Comparison of ENCODE assay signal across 8 cellular contexts in the genomic region with DNA sequence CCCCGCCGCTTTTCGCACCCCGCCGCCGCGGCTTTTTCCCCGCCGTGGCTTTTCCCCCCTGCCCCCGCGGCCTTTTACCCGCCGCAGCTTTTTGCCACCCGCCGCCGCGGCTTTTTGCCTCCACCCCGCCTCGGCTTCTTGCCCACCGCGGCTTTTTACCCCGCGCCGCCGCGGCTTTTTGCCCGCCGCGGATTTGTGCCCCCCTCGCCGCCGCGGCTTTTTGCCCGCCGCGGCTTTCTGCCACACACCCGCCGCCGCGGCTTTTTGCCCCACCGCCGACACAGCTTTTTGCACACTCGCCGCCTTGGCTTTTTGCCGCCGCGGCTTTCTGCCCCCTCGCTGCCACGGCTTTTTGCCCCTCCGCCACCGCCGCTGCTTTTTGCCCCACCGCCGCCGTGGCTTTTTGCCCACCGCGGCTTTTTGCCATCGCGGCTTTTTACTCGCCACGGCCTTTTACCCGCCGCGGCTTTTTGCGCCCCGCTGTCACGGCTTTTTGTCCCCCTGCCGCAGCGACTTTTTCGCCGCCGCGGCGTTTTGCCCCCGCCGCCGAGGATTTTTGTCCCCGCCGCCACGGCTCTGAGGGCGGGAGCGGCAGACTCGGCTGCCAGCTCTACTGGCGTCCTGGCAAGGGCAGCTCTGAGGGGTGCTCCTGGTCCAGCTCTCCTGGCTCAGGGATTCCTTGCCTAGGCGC.
DNase-seq lines count a peak whose midpoint lies in the region; ATAC-seq and TF ChIP-seq lines count a peak whose summit lies in the region.
"Not testable (repeated sequence)": the region's sequence is repeated elsewhere in the genome, so short reads cannot be mapped to it uniquely, and the experiment has no call there.

No MANE protein-coding gene starts in this region.

- not testable (repeated sequence) for H3K27ac ChIP-seq in CD4-positive, alpha-beta T cell (ENCODE audit: low read depth, low read length); OCI-LY3 (ENCODE audit: low read length); gastrocnemius medialis; tibial nerve

- DNase-seq in CD4-positive, alpha-beta T cell, result peak in 4 of 10 experiments; percentile 1 to 31 (median 9)
- peak; percentile 2 for DNase-seq in activated CD8-positive, alpha-beta T cell treated with anti-CD3 and anti-CD28 coated beads for 36 hours
- not testable (repeated sequence) for DNase-seq in astrocyte of the spinal cord (ENCODE audit: low read depth, low spot score); fibroblast of villous mesenchyme (ENCODE audit: low read depth); gastrocnemius medialis; tibial nerve (ENCODE audit: low spot score in 2 of 2)
- DNase-seq in memory B cell (ENCODE audit: low spot score in 2 of 2), result peak; percentile 3 to 34

- H3K4me1 Mint-ChIP-seq in CD4-positive, alpha-beta T cell (ENCODE audit: low read depth); activated CD8-positive, alpha-beta T cell treated with anti-CD3 and anti-CD28 coated beads for 36 hours (ENCODE audit: low read depth); memory B cell: not testable (repeated sequence)

- H3K9ac ChIP-seq in OCI-LY3 (ENCODE audit: low read length), result not testable (repeated sequence)

- 2 to 30% methylated on average over 45 to 54 of the region's 85 CpGs for WGBS in tibial nerve, 2 donors

- CTCF ChIA-PET in CD4-positive, alpha-beta T cell (lab: Charles Lee); activated CD8-positive, alpha-beta T cell treated with anti-CD3 and anti-CD28 coated beads for 36 hours (lab: Charles Lee): not testable (repeated sequence)

- H3K4me1 ChIP-seq in OCI-LY3 (ENCODE audit: low read length); gastrocnemius medialis: not testable (repeated sequence)
- H3K4me1 ChIP-seq in tibial nerve, result peaks cover 0 to 12% (median 4%) of the 10 kb centered on the region in 4 donors

- H3K9me3 Mint-ChIP-seq in CD4-positive, alpha-beta T cell, result not testable (repeated sequence)
- H3K9me3 Mint-ChIP-seq in activated CD8-positive, alpha-beta T cell treated with anti-CD3 and anti-CD28 coated beads for 36 hours, result peaks cover 12% of the 10 kb centered on the region
- H3K9me3 Mint-ChIP-seq in memory B cell, result peaks cover 12% of the 10 kb centered on the region

- not testable (repeated sequence) for H3K27me3 ChIP-seq in CD4-positive, alpha-beta T cell (ENCODE audit: control insufficient read depth, insufficient read depth, low read length); OCI-LY3 (ENCODE audit: low read depth, low read length)
- H3K27me3 ChIP-seq in gastrocnemius medialis, result peaks cover 0 to 14% (median 0%) of the 10 kb centered on the region in 3 donors
- H3K27me3 ChIP-seq in tibial nerve, result peaks cover 0 to 17% of the 10 kb centered on the region in 2 donors

- not testable (repeated sequence) for H3K9me3 ChIP-seq in CD4-positive, alpha-beta T cell (ENCODE audit: control insufficient read depth, low read length); OCI-LY3 (ENCODE audit: insufficient read depth, low read length); gastrocnemius medialis; tibial nerve

- TF ChIP-seq EP300 in tibial nerve (IDR thresholded peaks at IDR 0.05), result not testable (repeated sequence)

- not testable (repeated sequence) for H4K20me1 ChIP-seq in OCI-LY3 (ENCODE audit: insufficient read depth, low read length)

- ATAC-seq in CD4-positive, alpha-beta T cell (ENCODE audit: poor library complexity); activated CD8-positive, alpha-beta T cell treated with anti-CD3 and anti-CD28 coated beads for 36 hours; memory B cell (ENCODE audit: low read depth); gastrocnemius medialis: not testable (repeated sequence)

- not testable (repeated sequence) for H2AFZ ChIP-seq in OCI-LY3 (ENCODE audit: low read depth, low read length)

- H3K79me2 ChIP-seq in OCI-LY3 (ENCODE audit: low read length), result not testable (repeated sequence)

- TF ChIP-seq POLR2A in gastrocnemius medialis (IDR thresholded peaks at IDR 0.05); tibial nerve (IDR thresholded peaks at IDR 0.05): not testable (repeated sequence)

- not testable (repeated sequence) for H3K36me3 ChIP-seq in OCI-LY3 (replicated peaks; ENCODE audit: low read depth, low read length); gastrocnemius medialis; tibial nerve

- in situ Hi-C loops in astrocyte of the spinal cord (cut with HindIII; ENCODE audit: low sequenced_read_pairs); gastrocnemius medialis (cut with MboI; ENCODE audit: low sequenced_read_pairs in 4 of 4): not testable (repeated sequence)

- not testable (repeated sequence) for H3K36me3 Mint-ChIP-seq in CD4-positive, alpha-beta T cell (ENCODE audit: low read depth)
- peaks cover 11% of the 10 kb centered on the region for H3K36me3 Mint-ChIP-seq in activated CD8-positive, alpha-beta T cell treated with anti-CD3 and anti-CD28 coated beads for 36 hours (ENCODE audit: low read depth)
- H3K36me3 Mint-ChIP-seq in memory B cell, result peaks cover 11% of the 10 kb centered on the region

- 0 out of 2 replicates have a peak overlapping the region, but pooled peaks have one; percentile 24 for H3K4me2 ChIP-seq in OCI-LY3 (ENCODE audit: low read length)

- H3K27ac Mint-ChIP-seq in CD4-positive, alpha-beta T cell; activated CD8-positive, alpha-beta T cell treated with anti-CD3 and anti-CD28 coated beads for 36 hours: not testable (repeated sequence)
- H3K27ac Mint-ChIP-seq in memory B cell, result peak overlapping the region; percentile 65

- H3K4me3 ChIP-seq in OCI-LY3 (ENCODE audit: low read length), result peak overlapping the region; percentile 58
- peak overlapping the region; percentile 18 for H3K4me3 ChIP-seq in astrocyte of the spinal cord (ENCODE audit: low read depth, low read length)
- H3K4me3 ChIP-seq in fibroblast of villous mesenchyme (ENCODE audit: low read depth, low read length), result peak overlapping the region; percentile 15
- H3K4me3 ChIP-seq in gastrocnemius medialis, result peak overlapping the region; percentile 33 to 59 (median 46)
- H3K4me3 ChIP-seq in tibial nerve, result peak overlapping the region; percentile 7 to 44 (median 36)

- TF ChIP-seq CTCF in CD4-positive, alpha-beta T cell (IDR thresholded peaks at IDR 0.05); OCI-LY3 (IDR thresholded peaks at IDR 0.05; ENCODE audit: low read depth, low read length); activated CD8-positive, alpha-beta T cell treated with anti-CD3 and anti-CD28 coated beads for 36 hours (IDR thresholded peaks at IDR 0.05); astrocyte of the spinal cord (IDR thresholded peaks at IDR 0.05; ENCODE audit: low read depth, low read length); fibroblast of villous mesenchyme (IDR thresholded peaks at IDR 0.05; ENCODE audit: insufficient read depth, low read depth, low read length); gastrocnemius medialis (IDR thresholded peaks at IDR 0.05 in 4 of 5, conservative IDR thresholded peaks at IDR 0.05 in 1 of 5); tibial nerve (IDR thresholded peaks at IDR 0.05): not testable (repeated sequence)

- H3K4me3 Mint-ChIP-seq in CD4-positive, alpha-beta T cell, result peak overlapping the region; percentile 45
- H3K4me3 Mint-ChIP-seq in activated CD8-positive, alpha-beta T cell treated with anti-CD3 and anti-CD28 coated beads for 36 hours, result not testable (repeated sequence)
- peak overlapping the region; percentile 61 for H3K4me3 Mint-ChIP-seq in memory B cell

- peaks cover 15% of the 10 kb centered on the region for H3K27me3 Mint-ChIP-seq in CD4-positive, alpha-beta T cell
- H3K27me3 Mint-ChIP-seq in activated CD8-positive, alpha-beta T cell treated with anti-CD3 and anti-CD28 coated beads for 36 hours, result peaks cover 14% of the 10 kb centered on the region
- peaks cover 11% of the 10 kb centered on the region for H3K27me3 Mint-ChIP-seq in memory B cell

- intact Hi-C loops in CD4-positive, alpha-beta T cell (cut with DNase I, micrococcal nuclease); activated CD8-positive, alpha-beta T cell treated with anti-CD3 and anti-CD28 coated beads for 36 hours (cut with micrococcal nuclease); gastrocnemius medialis (cut with DNase I; ENCODE audit: low total_unique reads): not testable (repeated sequence)

- POLR2A ChIA-PET in CD4-positive, alpha-beta T cell (lab: Charles Lee); activated CD8-positive, alpha-beta T cell treated with anti-CD3 and anti-CD28 coated beads for 36 hours (lab: Charles Lee): not testable (repeated sequence)
